Comparison of ENCODE assay signal across 34 cellular contexts in the genomic region with DNA sequence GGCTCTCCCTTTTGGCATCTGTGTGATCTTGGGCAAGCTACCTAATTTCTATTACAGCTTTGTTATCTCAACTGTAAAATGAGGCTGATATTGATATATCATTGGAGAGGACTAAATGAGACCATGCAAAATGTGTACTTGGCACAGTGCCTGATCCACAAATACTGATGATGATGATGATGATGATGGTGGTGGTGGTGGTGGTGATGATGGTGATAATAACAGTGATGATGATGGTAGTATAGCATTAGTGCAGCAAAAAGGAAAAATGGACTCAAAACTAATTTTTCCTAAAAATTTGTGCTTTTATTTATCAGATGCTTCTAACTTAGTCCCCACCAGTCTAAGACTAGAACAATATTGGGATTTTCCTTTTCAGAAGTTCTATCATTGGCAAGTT.
"Had no signal": no experiment of that assay in that cellular context is flagged by ENCODE, and none has a peak within 500 bp of the region (broad histone marks: within the 10 kb centered on the region; RNA-seq: fewer than 3 reads in every experiment).

No MANE protein-coding gene starts in this region.

- DNase-seq: Kasumi-1, MG63, MM.1S, MV-4-11, NCI-H1048, NCI-H1092, NCI-H1092 treated with DMSO at 0.1 percent for 48 hours, NCI-H1105, NCI-H1105 treated with DMSO at 0.1 percent for 48 hours, NCI-H1417, NCI-H1417 treated with DMSO at 0.1 percent for 48 hours, NCI-H1436, NCI-H1436 treated with DMSO at 0.1 percent for 48 hours, NCI-H146, NCI-H1694, NCI-H1694 treated with DMSO at 0.1 percent for 48 hours, NCI-H187, NCI-H187 treated with DMSO at 0.1 percent for 48 hours, NCI-H1930, NCI-H2029, NCI-H2029 treated with DMSO at 0.1 percent for 48 hours, NCI-H2081, NCI-H2081 treated with DMSO at 0.1 percent for 48 hours, NCI-H2107, NCI-H2171, NCI-H2171 treated with DMSO at 0.1 percent for 48 hours, NCI-H2227 treated with DMSO at 0.1 percent for 48 hours, NCI-H345, NCI-H446, NCI-H446 treated with DMSO at 0.1 percent for 48 hours, NCI-H510A, NCI-H510A treated with DMSO at 0.1 percent for 48 hours, NCI-H524 had no signal

- H3K9ac ChIP-seq: KMS-11 had no signal

- H3K27ac ChIP-seq: KMS-11 had no signal

- H3K4me2 ChIP-seq: KMS-11 had no signal

- H3K27me3 ChIP-seq: MG63 had no signal

- H3K9me3 ChIP-seq: MG63 had no signal

- H3K4me3 ChIP-seq: MG63 had no signal

- H3K36me3 ChIP-seq: MG63 had no signal
